ENCODE assay signal across 8 cellular contexts in genomic region chr13:46341112-46341711, GRCh38. TPM values are rescaled to one million over a fixed set of nuclear protein-coding genes. Genes with fewer than 3 reads are reported as not detected.
A peak's percentile ranks its signal among the peaks of the same experiment; 100 is the strongest.
DNase-seq lines count a peak whose midpoint lies in the region; ATAC-seq and TF ChIP-seq lines count a peak whose summit lies in the region.

No MANE protein-coding gene starts in this region.

- no peak overlapping the region for H3K4me3 ChIP-seq in right atrium auricular region

- H3K27me3 ChIP-seq in right atrium auricular region = no peaks in the 10 kb centered on the region

- no peaks in the 10 kb centered on the region for H3K4me1 ChIP-seq in right atrium auricular region

- TF ChIP-seq CTCF in right atrium auricular region (IDR thresholded peaks at IDR 0.05) = no peak

- no peaks in the 10 kb centered on the region for H3K36me3 ChIP-seq in right atrium auricular region

- H3K27ac ChIP-seq in right atrium auricular region = no peak overlapping the region

- no peaks in the 10 kb centered on the region for H3K9me3 ChIP-seq in right atrium auricular region

- DNase-seq in SKM-1 treated with dmso at 0.1 percent for 144 hours (lab: John Stamatoyannopoulos, UW; ENCODE audit: unreplicated experiment) = peak; percentile 69
- no peak for DNase-seq in SKM-1 (lab: John Stamatoyannopoulos, UW; ENCODE audit: unreplicated experiment)
- peak; percentile 78 for DNase-seq in RPMI7951 (ENCODE audit: low read depth)
- peak; percentile 52 for DNase-seq in right atrium auricular region (ENCODE audit: low spot score)
- DNase-seq in NK-92 (lab: John Stamatoyannopoulos, UW; ENCODE audit: unreplicated experiment) = no peak
- no peak for DNase-seq in NCI-H1105 treated with DMSO at 0.1 percent for 48 hours (lab: John Stamatoyannopoulos, UW)
- no peak for DNase-seq in iPS-NIHi11 (ENCODE audit: low spot score)

- peak; percentile 74 for ATAC-seq in HG02852 (IDR thresholded peaks at IDR 0.05; ENCODE audit: unreplicated experiment)

RNA-seq across cellular contexts. Expression of gene RUBCNL, which starts 45.8 kb away (rescaled TPM):
- not detected in 2 replicates for total RNA-seq in RPMI7951 (2014; rRNA removed; shearing (Covaris generic))
- 1 to 10 TPM in 1 of 2 donors, under 1 TPM in 1; 0.59 to 1.5 TPM for total RNA-seq in right atrium auricular region

Comparison
In these comparisons a context has a peak if more than half of its experiments do, and no peak if none do; other contexts are left out.
1. DNase-seq: peak in SKM-1 treated with dmso at 0.1 percent for 144 hours (single experiment), RPMI7951 (single experiment) and right atrium auricular region (single experiment); none in SKM-1 (single experiment), NK-92 (single experiment), NCI-H1105 treated with DMSO at 0.1 percent for 48 hours (single experiment) and iPS-NIHi11 (single experiment).